In genomic region chr21:33558777-33559421, GRCh38 we compare ENCODE assay signal across 1 cellular context.
TF ChIP-seq lines count a peak whose summit lies in the region.

No MANE protein-coding gene starts in this region.

TF ChIP-seq in HEK293, 187 proteins besides CTCF, POLR2A, EP300 and RAD21 (continued from another document):
- TF ChIP-seq PRDM6 (tag by site-specific recombination; IDR thresholded peaks at IDR 0.05) (peak; percentile 34; the same call in 1 of the 2 replicates), ZNF639 (tag by site-specific recombination; IDR thresholded peaks at IDR 0.05) (0 out of 2 replicates have a peak, but pooled peaks have one; percentile 40), SP7 (tag by site-specific recombination; IDR thresholded peaks at IDR 0.05) (peak; percentile 98), ZNF664 (tag by site-specific recombination; IDR thresholded peaks at IDR 0.05) (peak; percentile 83), ZNF513 (tag by site-specific recombination; IDR thresholded peaks at IDR 0.05) (peak; percentile 54; the same call in 1 of the 2 replicates), ZNF596 (tag by site-specific recombination; IDR thresholded peaks at IDR 0.05) (no peak), ZNF324 (tag by site-specific recombination; IDR thresholded peaks at IDR 0.05) (0 out of 2 replicates have a peak, but pooled peaks have one; percentile 16), ATF2 (tag by site-specific recombination; IDR thresholded peaks at IDR 0.05; ENCODE audit: low read depth) (peak; percentile 61; the same call in 1 of the 2 replicates), BCL11A (tag by site-specific recombination; IDR thresholded peaks at IDR 0.05; ENCODE audit: low read depth) (no peak), MZF1 (tag by site-specific recombination; IDR thresholded peaks at IDR 0.05; ENCODE audit: borderline replicate concordance) (no peak), ZBTB21 (tag by site-specific recombination; IDR thresholded peaks at IDR 0.05) (0 out of 2 replicates have a peak, but pooled peaks have one; percentile 35)
- TF ChIP-seq, protein P1, sequence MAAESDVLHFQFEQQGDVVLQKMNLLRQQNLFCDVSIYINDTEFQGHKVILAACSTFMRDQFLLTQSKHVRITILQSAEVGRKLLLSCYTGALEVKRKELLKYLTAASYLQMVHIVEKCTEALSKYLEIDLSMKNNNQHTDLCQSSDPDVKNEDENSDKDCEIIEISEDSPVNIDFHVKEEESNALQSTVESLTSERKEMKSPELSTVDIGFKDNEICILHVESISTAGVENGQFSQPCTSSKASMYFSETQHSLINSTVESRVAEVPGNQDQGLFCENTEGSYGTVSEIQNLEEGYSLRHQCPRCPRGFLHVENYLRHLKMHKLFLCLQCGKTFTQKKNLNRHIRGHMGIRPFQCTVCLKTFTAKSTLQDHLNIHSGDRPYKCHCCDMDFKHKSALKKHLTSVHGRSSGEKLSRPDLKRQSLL (tag by site-specific recombination; IDR thresholded peaks at IDR 0.05) = no peak
TF ChIP-seq in HEK293: peak in this region for 13.
